Comparison of ENCODE assay signal across 8 cellular contexts in genomic region chr12:63802012-63802608, GRCh38. TPM values are rescaled to one million over a fixed set of nuclear protein-coding genes. Genes with fewer than 3 reads are reported as not detected.
DNase-seq lines count a peak whose midpoint lies in the region; ATAC-seq, FAIRE-seq and TF ChIP-seq lines count a peak whose summit lies in the region.

No MANE protein-coding gene starts in this region.

- TF ChIP-seq EP300 in GM12878 (IDR thresholded peaks at IDR 0.05; ENCODE audit: borderline replicate concordance in 1 of 2, control insufficient read depth in 1 of 2, low read depth in 2 of 2, low read length in 2 of 2) = no peak

- FAIRE-seq in GM18507 (lab: Jason Lieb, UNC) = peak; percentile 72
- no peak for FAIRE-seq in GM12878 (lab: Jason Lieb, UNC)

- WGBS in GM12878 (ENCODE audit: insufficient coverage, insufficient replicate concordance, low lambda C conversion rate, missing lambda C conversion rate) = 64% methylated on average over 6 of the region's 6 CpGs
- 62% methylated on average over 6 of the region's 6 CpGs for WGBS in liver

- in situ Hi-C loops in GM12878 (cut with MboI) = loop anchor here (5.0 kb wide), 1 partner anchor 135 kb away; the partner anchor contains the start of gene DPY19L2

- H3K79me2 ChIP-seq in GM12878 (ENCODE audit: control insufficient read depth, insufficient read depth, low read length) = no peaks in the 10 kb centered on the region

- no peak overlapping the region for H2AFZ ChIP-seq in GM12878 (ENCODE audit: control insufficient read depth, low read depth, low read length)

- peak; percentile 37 to 65 (median 48); a peak in 5 of 6 replicates for TF ChIP-seq CTCF in GM12878 (IDR thresholded peaks at IDR 0.05 in 2 of 3, conservative IDR thresholded peaks at IDR 0.05 in 1 of 3; ENCODE audit: control insufficient read depth in 2 of 3, extremely low read depth in 1 of 3, insufficient read depth in 1 of 3, low read depth in 3 of 3, low read length in 3 of 3)
- TF ChIP-seq CTCF in liver (IDR thresholded peaks at IDR 0.05; ENCODE audit: low read depth, low read length, missing input control) = peak; percentile 53

- H3K4me3 ChIP-seq in GM12878 (no peak overlapping the region), liver (ENCODE audit: low read depth in 1 of 3, low read length in 3 of 3) (no peak overlapping the region), H7 (ENCODE audit: insufficient read depth, low read depth, low read length) (no peak overlapping the region)

- SMC1A ChIA-PET in GM12878 (lab: Charles Lee; ENCODE audit: uncharacterized antibody, unreplicated experiment) = interaction anchor here (0.6 to 2.6 kb wide), 9 partner anchors 8 to 382 kb away, joined by 4 to 8 read pairs (median 5); partner anchors contain the start of gene SRGAP1

- H3K9ac ChIP-seq in GM12878 (ENCODE audit: control insufficient read depth, insufficient read depth, low read length) (no peak overlapping the region), liver (ENCODE audit: low read depth in 1 of 2, low read length in 2 of 2) (no peak overlapping the region)

- DNase-seq in AG08395 (ENCODE audit: low spot score) (peak; percentile 57), GM18507 (ENCODE audit: extremely low spot score, insufficient read length, low read depth) (no peak), NCI-H2029 treated with DMSO at 0.1 percent for 48 hours (lab: John Stamatoyannopoulos, UW) (peak; percentile 10), GM12878 (ENCODE audit: low read depth, low spot score) (no peak), H7 (no peak)
- no peak for DNase-seq in activated naive CD4-positive, alpha-beta T cell (lab: John Stamatoyannopoulos, UW)
- DNase-seq in activated T-cell treated with anti-CD3 and anti-CD28 coated beads, Interleukin-2, amount 50 U/mL, for 1 hour = no peak

- H3K4me1 ChIP-seq in GM12878 (ENCODE audit: control insufficient read depth, insufficient read depth, low read length) (no peaks in the 10 kb centered on the region), liver (ENCODE audit: control insufficient read depth in 4 of 4, insufficient read depth in 4 of 4, low read length in 3 of 4) (peaks cover 1 to 22% (median 19%) of the 10 kb centered on the region in 4 donors)

- H3K9me3 ChIP-seq in GM12878 (replicated peaks; ENCODE audit: control insufficient read depth, insufficient read depth, low read length) = no peaks in the 10 kb centered on the region
- no peaks in the 10 kb centered on the region for H3K9me3 ChIP-seq in liver (ENCODE audit: control insufficient read depth in 4 of 4, low read length in 3 of 4)

- H3K27ac ChIP-seq in GM12878 (ENCODE audit: control insufficient read depth, insufficient read depth) (no peak overlapping the region), liver (ENCODE audit: low read depth in 1 of 2, low read length in 2 of 2) (no peak overlapping the region)

- peaks cover 0 to 6% of the 10 kb centered on the region in 2 experiments; a peak in 2 of 4 replicates for H3K36me3 ChIP-seq in GM12878 (ENCODE audit: control insufficient read depth in 2 of 2, insufficient read depth in 2 of 2, low read length in 1 of 2)
- no peaks in the 10 kb centered on the region for H3K36me3 ChIP-seq in liver (ENCODE audit: control insufficient read depth in 4 of 4, insufficient read depth in 3 of 4, low read depth in 1 of 4, low read length in 3 of 4)
- H3K36me3 ChIP-seq in H7 (replicated peaks; ENCODE audit: control insufficient read depth, insufficient read depth, low read length) = no peaks in the 10 kb centered on the region; the same call in 1 of the 2 replicates

- CTCF ChIA-PET in GM12878 (lab: Yijun Ruan, JAX) = interaction anchor here (0.7 to 3.7 kb wide), 17 partner anchors 10 to 446 kb away, joined by 3 to 31 read pairs (median 3); no protein-coding TSS in a partner anchor

- TF ChIP-seq RAD21 in GM12878 (IDR thresholded peaks at IDR 0.05; ENCODE audit: insufficient read depth, low read depth, low read length) (peak; percentile 69), liver (IDR thresholded peaks at IDR 0.05) (peak; percentile 83 to 88)

- RAD21 ChIA-PET in GM12878 (lab: Charles Lee; ENCODE audit: unreplicated experiment) = interaction anchor here (0.8 to 1.5 kb wide), 3 partner anchors 14 to 36 kb away, joined by 3 read pairs; no protein-coding TSS in a partner anchor

- POLR2A ChIA-PET in GM12878 (lab: Charles Lee) = no interaction called here

- no peaks in the 10 kb centered on the region for H4K20me1 ChIP-seq in GM12878 (ENCODE audit: control insufficient read depth, insufficient read depth)

- no peaks in the 10 kb centered on the region for H3K27me3 ChIP-seq in GM12878 (replicated peaks in 1 of 2; ENCODE audit: control insufficient read depth in 2 of 2, insufficient read depth in 2 of 2, low read length in 1 of 2)
- H3K27me3 ChIP-seq in liver (ENCODE audit: control insufficient read depth in 4 of 4, insufficient read depth in 4 of 4, low read length in 3 of 4) = no peaks in the 10 kb centered on the region
- H3K27me3 ChIP-seq in H7 (ENCODE audit: control insufficient read depth, insufficient read depth, low read length) = no peaks in the 10 kb centered on the region

- ATAC-seq in GM12878 = peak; percentile 48

- BruUV-seq in GM12878 (replicated peaks; lab: Mats Ljungman, UMichigan) = no TSS peak

- intact Hi-C loops in GM12878 (cut with micrococcal nuclease; ENCODE audit: unreplicated experiment) = loop anchor here (2.0 kb wide), 3 partner anchors 131 to 699 kb away; no protein-coding TSS in a partner anchor

- no peak overlapping the region for H3K4me2 ChIP-seq in GM12878 (ENCODE audit: control insufficient read depth, insufficient read depth)

- TF ChIP-seq POLR2A in GM12878 (IDR thresholded peaks at IDR 0.05; ENCODE audit: low read depth, low read length) = no peak

TF ChIP-seq in GM12878, 131 proteins besides CTCF, POLR2A, EP300 and RAD21:
- no peak for TF ChIP-seq ZNF384 (IDR thresholded peaks at IDR 0.05; ENCODE audit: borderline replicate concordance, low read depth, low read length)
- TF ChIP-seq SMC3 (IDR thresholded peaks at IDR 0.05; ENCODE audit: borderline replicate concordance, low read length) = peak; percentile 57; the same call in 1 of the 2 replicates
- no peak for TF ChIP-seq KDM1A (IDR thresholded peaks at IDR 0.05; ENCODE audit: borderline replicate concordance)
TF ChIP-seq in GM12878: peak in this region for 1.

TF ChIP-seq in liver, 16 proteins besides CTCF, POLR2A, EP300 and RAD21 (continues in another document):
- TF ChIP-seq JUND (IDR thresholded peaks at IDR 0.05) (no peak), RXRA (IDR thresholded peaks at IDR 0.05) (no peak)

RNA-seq across cellular contexts. Expression of gene RXYLT1, which starts 22.4 kb away (rescaled TPM):
- 18.2 and 24.6 TPM in 2 replicates for total RNA-seq in GM12878 (2013; cell fraction: nucleolus; rRNA removed)
- 22.7 and 24.4 TPM in 2 replicates for total RNA-seq in GM12878 (2014; rRNA removed)
- 21.6 and 24.5 TPM in 2 replicates for total RNA-seq in GM12878 (2014; rRNA removed; fragmentation: Illumina TruSeq; extraction: Trizol)
- 19.8 and 20.0 TPM in 2 replicates for total RNA-seq in GM12878 (2021)
- 8.6 TPM for polyA plus RNA-seq in GM12878 (2011; ENCODE audit: low read depth)
- 18.9 and 26.3 TPM in 2 replicates for polyA plus RNA-seq in GM12878 (2011; rRNA removed)
- polyA plus RNA-seq in GM12878 (2011; cell fraction: cytosol; rRNA removed) = 8.8 and 9.5 TPM in 2 replicates
- polyA plus RNA-seq in GM12878 (2011; cell fraction: nucleus; rRNA removed) = 10.8 and 12.5 TPM in 2 replicates
- 10.4 and 13.4 TPM in 2 replicates for polyA plus RNA-seq in GM12878 (2012)
- polyA plus RNA-seq in GM12878 (2014; fragmentation: Illumina TruSeq; extraction: Trizol) = 21.4 and 25.1 TPM in 2 replicates
- polyA plus RNA-seq in GM12878 (2014; fragmentation: Nextera tagmentation; extraction: Ambion mirVana) = 10 to 100 TPM; 10.4 to 17.9 TPM
- 21.4 and 21.8 TPM in 2 replicates for polyA plus RNA-seq in GM12878 (2014; rRNA removed)
- polyA plus RNA-seq in GM12878 (2016; fragmentation: Nextera tagmentation; extraction: Ambion mirVana) = 10 to 100 TPM; 32.9 to 33.8 TPM
- polyA minus RNA-seq in GM12878 (2011; rRNA and poly(A)+ RNA removed) = 8.0 and 9.8 TPM in 2 replicates
- polyA minus RNA-seq in GM12878 (2011; cell fraction: cytosol; rRNA and poly(A)+ RNA removed) = 3.2 and 6.1 TPM in 2 replicates
- polyA minus RNA-seq in GM12878 (2011; cell fraction: nucleus; rRNA and poly(A)+ RNA removed) = 25.0 and 40.9 TPM in 2 replicates
- 10 to 100 TPM in 1 of 2 donors, 1 to 10 TPM in 1; 6.0 to 11.4 TPM for total RNA-seq in liver
- polyA plus RNA-seq in liver = 10 to 100 TPM in 1 of 2 donors, 1 to 10 TPM in 1; 9.5 to 12.2 TPM
- total RNA-seq in H7 (2014; rRNA removed; shearing (Covaris generic)) = 16.3 and 16.6 TPM in 2 replicates

RNA-seq across cellular contexts. Expression of gene SRGAP1, which starts 42.4 kb away (rescaled TPM):
- 13.6 and 14.3 TPM in 2 replicates for total RNA-seq in GM12878 (2013; cell fraction: nucleolus; rRNA removed)
- total RNA-seq in GM12878 (2014; rRNA removed) = 0.17 and 0.38 TPM in 2 replicates
- 0.31 and 0.46 TPM in 2 replicates for total RNA-seq in GM12878 (2014; rRNA removed; fragmentation: Illumina TruSeq; extraction: Trizol)
- 0.85 and 0.96 TPM in 2 replicates for total RNA-seq in GM12878 (2021)
- 0.16 TPM for polyA plus RNA-seq in GM12878 (2011; ENCODE audit: low read depth)
- polyA plus RNA-seq in GM12878 (2011; rRNA removed) = 0.26 and 0.49 TPM in 2 replicates
- polyA plus RNA-seq in GM12878 (2011; cell fraction: cytosol; rRNA removed) = 0.25 TPM in 2 replicates
- 0.51 and 0.72 TPM in 2 replicates for polyA plus RNA-seq in GM12878 (2011; cell fraction: nucleus; rRNA removed)
- 0.47 and 0.81 TPM in 2 replicates for polyA plus RNA-seq in GM12878 (2012)
- 0.43 and 0.51 TPM in 2 replicates for polyA plus RNA-seq in GM12878 (2014; fragmentation: Illumina TruSeq; extraction: Trizol)
- under 1 TPM; 0.16 to 0.56 TPM for polyA plus RNA-seq in GM12878 (2014; fragmentation: Nextera tagmentation; extraction: Ambion mirVana)
- polyA plus RNA-seq in GM12878 (2014; rRNA removed) = 0.33 and 0.80 TPM in 2 replicates
- under 1 TPM; 0.54 to 0.58 TPM for polyA plus RNA-seq in GM12878 (2016; fragmentation: Nextera tagmentation; extraction: Ambion mirVana)
- polyA minus RNA-seq in GM12878 (2011; rRNA and poly(A)+ RNA removed) = 0.72 and 1.5 TPM in 2 replicates
- polyA minus RNA-seq in GM12878 (2011; cell fraction: cytosol; rRNA and poly(A)+ RNA removed) = 0.21 and 0.27 TPM in 2 replicates
- polyA minus RNA-seq in GM12878 (2011; cell fraction: nucleus; rRNA and poly(A)+ RNA removed) = 0.73 and 1.5 TPM in 2 replicates
- total RNA-seq in liver = 1 to 10 TPM in 1 of 2 donors, under 1 TPM in 1; 0.51 to 1.3 TPM
- 1 to 10 TPM in 1 of 2 donors, under 1 TPM in 1; 0.28 to 1.2 TPM for polyA plus RNA-seq in liver
- 0.92 and 0.97 TPM in 2 replicates for total RNA-seq in H7 (2014; rRNA removed; shearing (Covaris generic))

Comparison
In these comparisons a context has a peak if more than half of its experiments do, and no peak if none do; other contexts are left out.
1. DNase-seq: peak in AG08395 (single experiment) and NCI-H2029 treated with DMSO at 0.1 percent for 48 hours (single experiment); none in GM18507 (single experiment), GM12878 (single experiment), activated naive CD4-positive, alpha-beta T cell (0 of 4), activated T-cell treated with anti-CD3 and anti-CD28 coated beads, Interleukin-2, amount 50 U/mL, for 1 hour (single experiment) and H7 (single experiment).